Comparison of ENCODE assay signal across 8 cellular contexts in genomic region chr4:158671915-158672806, GRCh38. TPM values are rescaled to one million over a fixed set of nuclear protein-coding genes. Genes with fewer than 3 reads are reported as not detected.
DNase-seq lines count a peak whose midpoint lies in the region; ATAC-seq, FAIRE-seq and TF ChIP-seq lines count a peak whose summit lies in the region.

ETFDH (plus strand) TSS chr4:158672296; CDS start chr4:158672457, 161 bp downstream.

- peaks cover 2 to 4% of the 10 kb centered on the region in 2 donors for H3K4me1 ChIP-seq in small intestine (ENCODE audit: control insufficient read depth in 2 of 2, insufficient read depth in 1 of 2, low read depth in 1 of 2, low read length in 1 of 2)

- no peaks in the 10 kb centered on the region for H3K27me3 Mint-ChIP-seq in WTC11 (ENCODE audit: low read depth)

- H3K4me3 ChIP-seq in AG09309 (ENCODE audit: control insufficient read depth, low read depth, low read length): peak within 1 kb of the TSS; percentile 79
- peak within 1 kb of the TSS; percentile 94 to 96 for H3K4me3 ChIP-seq in cardiac fibroblast (replicated peaks in 1 of 2; ENCODE audit: low read depth in 2 of 2, low read length in 2 of 2)
- H3K4me3 ChIP-seq in small intestine (ENCODE audit: low read depth in 1 of 2, low read length in 2 of 2): peak within 1 kb of the TSS; percentile 60 to 84

- CTCF ChIA-PET in WTC11 (lab: Charles Lee): no interaction called here

- H3K27ac ChIP-seq in small intestine (ENCODE audit: low read depth in 1 of 2, low read length in 1 of 2): peak within 1 kb of the TSS; percentile 94 to 99

- TF ChIP-seq CTCF in AG09309 (IDR thresholded peaks at IDR 0.05; ENCODE audit: control insufficient read depth, insufficient read depth, low read depth, low read length, missing control alignments): peak; percentile 68
- no peak for TF ChIP-seq CTCF in WTC11 (IDR thresholded peaks at IDR 0.05)
- peak; percentile 55 for TF ChIP-seq CTCF in cardiac fibroblast (IDR thresholded peaks at IDR 0.05; ENCODE audit: low read depth, low read length)

- no peaks in the 10 kb centered on the region for H3K27me3 ChIP-seq in small intestine (ENCODE audit: control insufficient read depth in 2 of 2, insufficient read depth in 2 of 2, low read length in 2 of 2)

- H3K36me3 Mint-ChIP-seq in WTC11: peaks cover 7% of the 10 kb centered on the region

- peak within 1 kb of the TSS; percentile 98 for H3K4me3 Mint-ChIP-seq in WTC11

- peaks cover 13% of the 10 kb centered on the region for H3K4me1 Mint-ChIP-seq in WTC11

- peak within 1 kb of the TSS; percentile 98 for H3K27ac Mint-ChIP-seq in WTC11

- DNase-seq in AG09309 (ENCODE audit: low read depth): peak; percentile 97
- peak; percentile 94 for DNase-seq in NCI-H2227 treated with DMSO at 0.1 percent for 48 hours (lab: John Stamatoyannopoulos, UW)
- DNase-seq in WTC11 (ENCODE audit: low spot score): peak; percentile 99
- peak; percentile 100 for DNase-seq in cardiac fibroblast (ENCODE audit: low read depth in 2 of 2)
- peak; percentile 95 for DNase-seq in iPS-NIHi11 (ENCODE audit: low spot score)
- peak; percentile 100 for DNase-seq in small intestine

- ATAC-seq in GM18909 (IDR thresholded peaks at IDR 0.05; ENCODE audit: poor library complexity, unreplicated experiment) (peak; percentile 86), HG03175 (IDR thresholded peaks at IDR 0.05; ENCODE audit: unreplicated experiment) (peak; percentile 87), WTC11 (peak; percentile 91)

- no peaks in the 10 kb centered on the region for H3K9me3 ChIP-seq in small intestine (ENCODE audit: control insufficient read depth, low read depth)

- POLR2A ChIA-PET in WTC11 (lab: Charles Lee): no interaction called here

- WGBS in small intestine, 3 donors: 0% methylated on average over 59 to 60 of the region's 60 CpGs

- no peaks in the 10 kb centered on the region for H3K36me3 ChIP-seq in small intestine (ENCODE audit: control insufficient read depth in 2 of 2, insufficient read depth in 2 of 2, low read length in 2 of 2)

- FAIRE-seq in small intestine (lab: Jason Lieb, UNC): peak; percentile 79

- H3K9me3 Mint-ChIP-seq in WTC11: no peaks in the 10 kb centered on the region

TF ChIP-seq in WTC11, 78 proteins besides CTCF, POLR2A, EP300 and RAD21 (continues in another document):
- TF ChIP-seq HMGXB4 (CRISPR knock-in tag; IDR thresholded peaks at IDR 0.05) (peak; percentile 54; the same call in 1 of the 2 replicates), CREB1 (CRISPR knock-in tag; IDR thresholded peaks at IDR 0.05) (no peak), ZNF532 (CRISPR knock-in tag; IDR thresholded peaks at IDR 0.05; ENCODE audit: borderline replicate concordance) (no peak), PREB (CRISPR knock-in tag; IDR thresholded peaks at IDR 0.05; ENCODE audit: borderline replicate concordance) (no peak), SMAD3 (CRISPR knock-in tag; IDR thresholded peaks at IDR 0.05; ENCODE audit: borderline replicate concordance) (0 out of 2 replicates have a peak, but pooled peaks have one; percentile 67), ZNF425 (CRISPR knock-in tag; conservative IDR thresholded peaks at IDR 0.05) (no peak), MAX (CRISPR knock-in tag; IDR thresholded peaks at IDR 0.05) (peak; percentile 76), HMGA2 (CRISPR knock-in tag; IDR thresholded peaks at IDR 0.05) (no peak), ATF3 (CRISPR knock-in tag; conservative IDR thresholded peaks at IDR 0.05) (peak; percentile 99), ATF2 (CRISPR knock-in tag; IDR thresholded peaks at IDR 0.05; ENCODE audit: borderline replicate concordance, low read depth) (no peak), ZNF671 (CRISPR knock-in tag; IDR thresholded peaks at IDR 0.05) (no peak), ZNF138 (CRISPR knock-in tag; conservative IDR thresholded peaks at IDR 0.05) (peak; percentile 68; the same call in 1 of the 2 replicates)

RNA-seq across cellular contexts. Expression of gene ETFDH, which starts in this region (rescaled TPM):
- 12.4 to 15.1 TPM (median 13.2 TPM) in 3 replicates for total RNA-seq in WTC11 (2021)
- polyA plus RNA-seq in small intestine: 10 to 100 TPM; 30.6 to 72.4 (median 54.1) TPM

Comparison
In these comparisons a context has a peak if more than half of its experiments do, and no peak if none do; other contexts are left out.
1. Peak in every context shown above with its lines: DNase-seq, ATAC-seq, H3K4me3 ChIP-seq and H3K27ac ChIP-seq.